Comparison of ENCODE assay signal across 8 cellular contexts in genomic region chr7:95608344-95609173, GRCh38. TPM values are rescaled to one million over a fixed set of nuclear protein-coding genes. Genes with fewer than 3 reads are reported as not detected.
DNase-seq lines count a peak whose midpoint lies in the region; ATAC-seq and TF ChIP-seq lines count a peak whose summit lies in the region.

No MANE protein-coding gene starts in this region.

- H3K36me3 ChIP-seq in body of pancreas (replicated peaks in 1 of 2; ENCODE audit: insufficient read depth in 1 of 2, low read depth in 2 of 2) (no peaks in the 10 kb centered on the region), hepatocyte (replicated peaks; ENCODE audit: insufficient read depth, low read depth) (no peaks in the 10 kb centered on the region)

- H3K36me3 Mint-ChIP-seq in activated naive CD4-positive, alpha-beta T cell treated with anti-CD3 and anti-CD28 coated beads, Interleukin-2, amount 50 U/mL, for 72 hours = peaks cover 0 to 13% of the 10 kb centered on the region in 2 donors

- no peak for TF ChIP-seq CTCF in body of pancreas (IDR thresholded peaks at IDR 0.05)
- TF ChIP-seq CTCF in hepatocyte (IDR thresholded peaks at IDR 0.05; ENCODE audit: poor library complexity) = no peak

- H3K4me2 ChIP-seq in hepatocyte = peak overlapping the region; percentile 57

- peaks cover 7 to 11% of the 10 kb centered on the region in 2 donors for H3K9me3 Mint-ChIP-seq in activated naive CD4-positive, alpha-beta T cell treated with anti-CD3 and anti-CD28 coated beads, Interleukin-2, amount 50 U/mL, for 72 hours

- H2AFZ ChIP-seq in hepatocyte = peak overlapping the region; percentile 20

- intact Hi-C loops in body of pancreas (cut with DNase I) = no loop called here

- H3K4me1 ChIP-seq in body of pancreas (peaks cover 68% of the 10 kb centered on the region), hepatocyte (ENCODE audit: insufficient read depth) (peaks cover 30% of the 10 kb centered on the region)

- H3K9me3 ChIP-seq in body of pancreas (no peaks in the 10 kb centered on the region), hepatocyte (ENCODE audit: low read depth) (no peaks in the 10 kb centered on the region)

- no peaks in the 10 kb centered on the region for H3K27me3 ChIP-seq in body of pancreas
- H3K27me3 ChIP-seq in hepatocyte = no peaks in the 10 kb centered on the region

- no peaks in the 10 kb centered on the region for H3K79me2 ChIP-seq in hepatocyte

- no peaks in the 10 kb centered on the region for H3K9me2 ChIP-seq in hepatocyte (replicated peaks; ENCODE audit: insufficient read depth)

- H3K27ac ChIP-seq in body of pancreas (peak overlapping the region; percentile 89 to 98 (median 95)), hepatocyte (peak overlapping the region; percentile 92)

- peak; percentile 98 for ATAC-seq in GM18870 (IDR thresholded peaks at IDR 0.05; ENCODE audit: unreplicated experiment)
- ATAC-seq in HG03045 (IDR thresholded peaks at IDR 0.05; ENCODE audit: unreplicated experiment) = peak; percentile 99
- ATAC-seq in body of pancreas = peak; percentile 97
- no peak for ATAC-seq in activated naive CD4-positive, alpha-beta T cell treated with anti-CD3 and anti-CD28 coated beads, Interleukin-2, amount 50 U/mL, for 72 hours

- no peak overlapping the region for H3K27ac Mint-ChIP-seq in activated naive CD4-positive, alpha-beta T cell treated with anti-CD3 and anti-CD28 coated beads, Interleukin-2, amount 50 U/mL, for 72 hours

- TF ChIP-seq POLR2A in body of pancreas (IDR thresholded peaks at IDR 0.05) = peak; percentile 52 to 81 (median 80)

- H3K4me3 ChIP-seq in body of pancreas = no peak overlapping the region
- H3K4me3 ChIP-seq in hepatocyte = no peak overlapping the region

- 3% methylated on average over 11 of the region's 11 CpGs for WGBS in body of pancreas, 2 donors
- WGBS in hepatocyte (ENCODE audit: low lambda C conversion rate, missing lambda C conversion rate) = 9% methylated on average over 11 of the region's 11 CpGs

- DNase-seq in AG20443 (ENCODE audit: low spot score) (peak; percentile 93), NCI-H524 (lab: John Stamatoyannopoulos, UW) (peak; percentile 71 to 87), body of pancreas (peak; percentile 93 to 98 (median 96)), hepatocyte (ENCODE audit: low spot score) (peak; percentile 95), putamen (ENCODE audit: low spot score) (peak; percentile 85)
- no peak for DNase-seq in activated naive CD4-positive, alpha-beta T cell treated with anti-CD3 and anti-CD28 coated beads, Interleukin-2, amount 50 U/mL, for 72 hours (ENCODE audit: low spot score in 2 of 2)

- H4K20me1 ChIP-seq in hepatocyte (ENCODE audit: insufficient read depth, poor library complexity, severe bottlenecking) = no peaks in the 10 kb centered on the region

RNA-seq across cellular contexts. Expression of gene PDK4, which starts 12.2 kb away (rescaled TPM):
- total RNA-seq in body of pancreas (100 to 1,000 TPM; 234 to 308 TPM), hepatocyte (28.5 and 34.6 TPM in 2 replicates)
- polyA plus RNA-seq in hepatocyte = 26.0 and 28.8 TPM in 2 replicates
- not detected for total RNA-seq in activated naive CD4-positive, alpha-beta T cell treated with anti-CD3 and anti-CD28 coated beads, Interleukin-2, amount 50 U/mL, for 72 hours

Comparison
In these comparisons a context has a peak if more than half of its experiments do, and no peak if none do; other contexts are left out.
1. DNase-seq: peak in AG20443 (single experiment), NCI-H524 (2 of 2), body of pancreas (4 of 4), hepatocyte (single experiment) and putamen (single experiment); none in activated naive CD4-positive, alpha-beta T cell treated with anti-CD3 and anti-CD28 coated beads, Interleukin-2, amount 50 U/mL, for 72 hours (0 of 2).
2. ATAC-seq: peak in GM18870 (single experiment), HG03045 (single experiment) and body of pancreas (single experiment); none in activated naive CD4-positive, alpha-beta T cell treated with anti-CD3 and anti-CD28 coated beads, Interleukin-2, amount 50 U/mL, for 72 hours (0 of 2).
3. RNA of gene PDK4, which starts 12.2 kb away (total RNA-seq): 234 to 308 TPM in body of pancreas and 28.5 to 34.6 TPM in hepatocyte; not detected in activated naive CD4-positive, alpha-beta T cell treated with anti-CD3 and anti-CD28 coated beads, Interleukin-2, amount 50 U/mL, for 72 hours; every median in the first group is over 10 times any median in the second.